ENCODE assay signal across 9 cellular contexts in genomic region chr11:57491371-57492061, GRCh38. TPM values are rescaled to one million over a fixed set of nuclear protein-coding genes. Genes with fewer than 3 reads are reported as not detected.
DNase-seq lines count a peak whose midpoint lies in the region; ATAC-seq and TF ChIP-seq lines count a peak whose summit lies in the region.
"Had no signal": no experiment of that assay in that cellular context is flagged by ENCODE, and none has a peak within 500 bp of the region (broad histone marks: within the 10 kb centered on the region; RNA-seq: fewer than 3 reads in every experiment).

No MANE protein-coding gene starts in this region.

- DNase-seq in MV-4-11 (lab: John Stamatoyannopoulos, UW) (peak; percentile 47), glutamatergic neuron (peak; percentile 69)
- peak; percentile 56 for DNase-seq in activated T-cell treated with anti-CD3 and anti-CD28 coated beads, Interleukin-2, amount 50 U/mL, for 1 hour
- DNase-seq in stimulated activated CD4-positive, alpha-beta T cell treated with anti-CD3 and anti-CD28 coated beads, Interleukin-4, amount 100 ng/mL, for 4 hours = peak; percentile 28 to 38
- DNase-seq in NK-92 treated with Interleukin-12 subunit alpha and Interleukin-12 subunit beta, amount 100 ng/mL, for 24 hours (lab: John Stamatoyannopoulos, UW) = no peak
- DNase-seq: activated B cell treated with CpG ODN at 0.5 μM for 24 hours had no signal

- no peak overlapping the region for H3K27ac Mint-ChIP-seq in glutamatergic neuron (ENCODE audit: unreplicated experiment)
- H3K27ac Mint-ChIP-seq: activated B cell treated with CpG ODN at 0.5 μM for 24 hours had no signal

- H3K36me3 Mint-ChIP-seq in glutamatergic neuron (ENCODE audit: unreplicated experiment) = no peaks in the 10 kb centered on the region

- H3K4me3 Mint-ChIP-seq in glutamatergic neuron (ENCODE audit: unreplicated experiment) = no peak overlapping the region
- H3K4me3 Mint-ChIP-seq: activated B cell treated with CpG ODN at 0.5 μM for 24 hours had no signal

- TF ChIP-seq CTCF in GM12875 (IDR thresholded peaks at IDR 0.05; ENCODE audit: borderline replicate concordance, insufficient read depth, low read depth, low read length) = peak; percentile 82
- TF ChIP-seq CTCF in glutamatergic neuron (IDR thresholded peaks at IDR 0.05; ENCODE audit: partially characterized antibody, unreplicated experiment) = peak; percentile 68

- H3K9me3 Mint-ChIP-seq in glutamatergic neuron (ENCODE audit: unreplicated experiment) = no peaks in the 10 kb centered on the region
- H3K9me3 Mint-ChIP-seq: activated B cell treated with CpG ODN at 0.5 μM for 24 hours had no signal

- no peak overlapping the region for H3K4me3 ChIP-seq in GM12875 (ENCODE audit: low read depth, low read length)
- H3K4me3 ChIP-seq: skin epidermis had no signal

- no peak for ATAC-seq in GM21515 (IDR thresholded peaks at IDR 0.05; ENCODE audit: unreplicated experiment)

- peaks cover 5% of the 10 kb centered on the region for H3K27me3 Mint-ChIP-seq in glutamatergic neuron (ENCODE audit: unreplicated experiment)
- H3K27me3 Mint-ChIP-seq: activated B cell treated with CpG ODN at 0.5 μM for 24 hours had no signal

- H3K4me1 Mint-ChIP-seq in glutamatergic neuron (ENCODE audit: low read depth, unreplicated experiment) = peaks cover 26% of the 10 kb centered on the region

RNA-seq across cellular contexts. Expression of gene SLC43A1, which starts 24.0 kb away (rescaled TPM):
- total RNA-seq in glutamatergic neuron (ENCODE audit: unreplicated experiment) = 5.2 TPM

RNA-seq across cellular contexts. Expression of gene RTN4RL2, which starts 31.2 kb away (rescaled TPM):
- 119 TPM for total RNA-seq in glutamatergic neuron (ENCODE audit: unreplicated experiment)

RNA-seq across cellular contexts. Expression of gene TIMM10, which starts 39.0 kb away (rescaled TPM):
- total RNA-seq in glutamatergic neuron (ENCODE audit: unreplicated experiment) = 51.2 TPM

RNA-seq across cellular contexts. Expression of gene SMTNL1, which starts 45.9 kb away (rescaled TPM):
- total RNA-seq in glutamatergic neuron (ENCODE audit: unreplicated experiment) = not detected
- total RNA-seq: activated B cell treated with CpG ODN at 0.5 μM for 24 hours had no signal
